ENCODE assay signal across 1 cellular context in genomic region chr1:228084797-228085196, GRCh38.
TF ChIP-seq lines count a peak whose summit lies in the region.

No MANE protein-coding gene starts in this region.

TF ChIP-seq in HCT116, 20 proteins besides CTCF, POLR2A, EP300 and RAD21:
- TF ChIP-seq ZFX (IDR thresholded peaks at IDR 0.05) = no peak
- TF ChIP-seq SRF (IDR thresholded peaks at IDR 0.05; ENCODE audit: low read depth) = no peak
- TF ChIP-seq TCF7L2 (IDR thresholded peaks at IDR 0.05; ENCODE audit: borderline replicate concordance, extremely low read depth, insufficient read depth, insufficient read length) = no peak
- no peak for TF ChIP-seq SIN3A (IDR thresholded peaks at IDR 0.05; ENCODE audit: low read depth)
- TF ChIP-seq CBX3 (IDR thresholded peaks at IDR 0.05; ENCODE audit: low read depth) = no peak
- TF ChIP-seq JUND (IDR thresholded peaks at IDR 0.05) = no peak
- no peak for TF ChIP-seq CEBPB (IDR thresholded peaks at IDR 0.05; ENCODE audit: low read depth)
- TF ChIP-seq YY1 (IDR thresholded peaks at IDR 0.05; ENCODE audit: extremely low read depth, insufficient replicate concordance, low read depth, low read length) = no peak
- TF ChIP-seq ATF3 (IDR thresholded peaks at IDR 0.05) = no peak
- no peak for TF ChIP-seq EZH2 (IDR thresholded peaks at IDR 0.05)
- no peak for TF ChIP-seq EGR1 (IDR thresholded peaks at IDR 0.05; ENCODE audit: low read depth)
